8 cellular contexts compared by ENCODE assay signal in the genomic region with DNA sequence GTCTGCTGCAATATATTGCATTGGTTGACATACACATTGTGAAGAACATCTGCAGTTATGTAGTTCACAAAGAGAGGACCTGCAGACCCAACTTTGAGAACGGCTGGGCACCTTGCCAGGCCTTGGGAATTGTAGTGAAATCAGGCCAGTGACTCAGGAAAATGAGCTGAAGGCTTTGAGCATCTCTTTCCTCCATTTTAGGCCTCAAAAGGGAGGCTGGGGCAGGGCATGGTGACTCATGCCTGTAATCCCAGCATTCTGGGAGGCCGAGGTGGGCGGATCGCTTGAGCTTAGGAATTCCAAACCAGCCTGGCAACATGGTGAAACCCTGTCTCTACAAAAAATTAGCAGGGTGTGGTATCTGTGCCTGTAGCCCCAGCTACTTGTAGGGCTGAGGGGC.
A peak's percentile ranks its signal among the peaks of the same experiment; 100 is the strongest.
DNase-seq lines count a peak whose midpoint lies in the region; TF ChIP-seq lines count a peak whose summit lies in the region.

No MANE protein-coding gene starts in this region.

- H3K27ac ChIP-seq in RWPE1 = peak overlapping the region; percentile 87

- no peaks in the 10 kb centered on the region for H3K27me3 Mint-ChIP-seq in nephron (ENCODE audit: low read depth)

- no peaks in the 10 kb centered on the region for H3K36me3 Mint-ChIP-seq in nephron (ENCODE audit: low read depth)

- peak overlapping the region; percentile 85 for H3K4me3 ChIP-seq in epithelial cell of esophagus (ENCODE audit: low read length)

- CTCF ChIA-PET in RWPE1 (lab: Yijun Ruan, JAX) = interaction anchor here (1.5 kb wide), 1 partner anchor 35 kb away, joined by 3 read pairs; no protein-coding TSS in a partner anchor

- H3K4me1 Mint-ChIP-seq in nephron = peaks cover 12% of the 10 kb centered on the region

- peak; percentile 8 for DNase-seq in NCI-H82 (lab: John Stamatoyannopoulos, UW)
- no peak for DNase-seq in NCI-H82 treated with DMSO at 0.1 percent for 48 hours (lab: John Stamatoyannopoulos, UW; ENCODE audit: unreplicated experiment)
- peak; percentile 79 for DNase-seq in RWPE1 (ENCODE audit: low spot score)
- DNase-seq in epithelial cell of esophagus (ENCODE audit: low read depth) = peak; percentile 92
- DNase-seq in NCI-H774 (lab: John Stamatoyannopoulos, UW) = no peak
- DNase-seq in putamen (ENCODE audit: low spot score) = no peak
- no peak for DNase-seq in NCI-H510A (lab: John Stamatoyannopoulos, UW)

- TF ChIP-seq CTCF in RWPE1 (conservative IDR thresholded peaks at IDR 0.05; ENCODE audit: low read depth) (no peak), epithelial cell of esophagus (IDR thresholded peaks at IDR 0.05; ENCODE audit: insufficient read depth, low read depth, low read length, missing control alignments) (no peak), nephron (IDR thresholded peaks at IDR 0.05; ENCODE audit: unreplicated experiment in 3 of 3) (no peak)

- H3K9me3 Mint-ChIP-seq in nephron = no peaks in the 10 kb centered on the region

- POLR2A ChIA-PET in RWPE1 (lab: Yijun Ruan, JAX; ENCODE audit: low non-redundant PET) = interaction anchor here (0.6 to 1.7 kb wide), 2 partner anchors 9 to 284 kb away, joined by 3 to 6 read pairs; no protein-coding TSS in a partner anchor

- H3K4me3 Mint-ChIP-seq in nephron = peak overlapping the region; percentile 82 to 98 (median 83)

- H3K27ac Mint-ChIP-seq in nephron = peak overlapping the region in 2 of 3 experiments; percentile 71 to 79

Comparison
In these comparisons a context has a peak if more than half of its experiments do, and no peak if none do; other contexts are left out.
1. DNase-seq: peak in NCI-H82 (single experiment), RWPE1 (single experiment) and epithelial cell of esophagus (single experiment); none in NCI-H82 treated with DMSO at 0.1 percent for 48 hours (single experiment), NCI-H774 (single experiment), putamen (single experiment) and NCI-H510A (single experiment).